10 cellular contexts compared by ENCODE assay signal in genomic region chr14:104797112-104798044, GRCh38. TPM values are rescaled to one million over a fixed set of nuclear protein-coding genes. Genes with fewer than 3 reads are reported as not detected.
DNase-seq lines count a peak whose midpoint lies in the region; ATAC-seq and TF ChIP-seq lines count a peak whose summit lies in the region.
"Had no signal": no experiment of that assay in that cellular context is flagged by ENCODE, and none has a peak within 500 bp of the region (broad histone marks: within the 10 kb centered on the region; RNA-seq: fewer than 3 reads in every experiment).

No MANE protein-coding gene starts in this region.

- no peaks in the 10 kb centered on the region for H3K9me3 Mint-ChIP-seq in CD4-positive, alpha-beta T cell
- no peaks in the 10 kb centered on the region for H3K9me3 Mint-ChIP-seq in nephron progenitor cell

- CTCF ChIA-PET in CD4-positive, alpha-beta T cell (lab: Charles Lee) = interaction anchor here (1.1 kb wide), 1 partner anchor 45 kb away, joined by 4 read pairs; the partner anchor contains the start of gene SIVA1

- H3K4me1 Mint-ChIP-seq in CD4-positive, alpha-beta T cell (ENCODE audit: low read depth) = peaks cover 54% of the 10 kb centered on the region
- H3K4me1 Mint-ChIP-seq in nephron progenitor cell = peaks cover 67% of the 10 kb centered on the region

- H3K36me3 Mint-ChIP-seq in CD4-positive, alpha-beta T cell (ENCODE audit: low read depth) = peaks cover 6% of the 10 kb centered on the region
- no peaks in the 10 kb centered on the region for H3K36me3 Mint-ChIP-seq in nephron progenitor cell (ENCODE audit: low read depth)

- H3K27me3 ChIP-seq in CD4-positive, alpha-beta T cell (ENCODE audit: control insufficient read depth, insufficient read depth, low read length) = no peaks in the 10 kb centered on the region
- no peaks in the 10 kb centered on the region for H3K27me3 ChIP-seq in duodenal mucosa (ENCODE audit: control insufficient read depth in 1 of 2, insufficient read depth in 2 of 2, low read length in 2 of 2)

- H3K27ac Mint-ChIP-seq in CD4-positive, alpha-beta T cell = peak overlapping the region; percentile 82
- H3K27ac Mint-ChIP-seq in nephron progenitor cell = no peak overlapping the region

- DNase-seq in CD4-positive, alpha-beta T cell = no peak
- DNase-seq in M059J (ENCODE audit: low read depth) (peak; percentile 20), nephron progenitor cell (peak; percentile 65), NCI-H1417 (lab: John Stamatoyannopoulos, UW) (no peak), iPS-NIHi7 (ENCODE audit: extremely low spot score) (no peak)
- DNase-seq: effector CD4-positive, alpha-beta T cell; HCEC 1CT had no signal

- no peak overlapping the region for H3K4me3 ChIP-seq in duodenal mucosa (ENCODE audit: low read depth in 1 of 2, low read length in 2 of 2)

- H3K27ac ChIP-seq in CD4-positive, alpha-beta T cell (ENCODE audit: low read depth, low read length) = no peak overlapping the region
- H3K27ac ChIP-seq in duodenal mucosa (ENCODE audit: low read depth, low read length) = no peak overlapping the region

- peaks cover 61 to 64% of the 10 kb centered on the region in 2 donors for H3K4me1 ChIP-seq in duodenal mucosa (ENCODE audit: control insufficient read depth in 1 of 2, insufficient read depth in 2 of 2, low read length in 2 of 2)

- no peaks in the 10 kb centered on the region for H3K27me3 Mint-ChIP-seq in CD4-positive, alpha-beta T cell
- peaks cover 29% of the 10 kb centered on the region for H3K27me3 Mint-ChIP-seq in nephron progenitor cell (ENCODE audit: low read depth, poor library complexity)

- intact Hi-C loops in CD4-positive, alpha-beta T cell (cut with DNase I, micrococcal nuclease) = loop anchor here in 1 of 2 experiments (2.0 to 10.0 kb wide), 3 partner anchors 29 to 697 kb away; partner anchors contain the start of genes CEP170B and TEDC1

- H3K9me3 ChIP-seq in CD4-positive, alpha-beta T cell (ENCODE audit: control insufficient read depth, low read length) = no peaks in the 10 kb centered on the region
- H3K9me3 ChIP-seq in duodenal mucosa (ENCODE audit: control insufficient read depth in 1 of 2, low read length in 2 of 2) = no peaks in the 10 kb centered on the region

- peak overlapping the region; percentile 88 for H3K4me3 Mint-ChIP-seq in CD4-positive, alpha-beta T cell
- H3K4me3 Mint-ChIP-seq in nephron progenitor cell = peak overlapping the region; percentile 42

- POLR2A ChIA-PET in CD4-positive, alpha-beta T cell (lab: Charles Lee) = interaction anchor here (1.3 to 2.7 kb wide), 2 partner anchors 20 to 45 kb away, joined by 3 to 9 read pairs; partner anchors contain the start of gene SIVA1

- H3K36me3 ChIP-seq in duodenal mucosa (ENCODE audit: control insufficient read depth in 1 of 2, insufficient read depth in 2 of 2, low read length in 2 of 2) = no peaks in the 10 kb centered on the region

- ATAC-seq in CD4-positive, alpha-beta T cell (ENCODE audit: poor library complexity) = no peak
- ATAC-seq in GM21723 (IDR thresholded peaks at IDR 0.05; ENCODE audit: unreplicated experiment) (no peak), HG02759 (IDR thresholded peaks at IDR 0.05; ENCODE audit: unreplicated experiment) (no peak)

- H3K9ac ChIP-seq in duodenal mucosa (ENCODE audit: low read depth in 1 of 2, low read length in 2 of 2) = peak overlapping the region; percentile 3 to 8

- TF ChIP-seq CTCF in CD4-positive, alpha-beta T cell (IDR thresholded peaks at IDR 0.05) = no peak
- TF ChIP-seq CTCF in nephron progenitor cell (IDR thresholded peaks at IDR 0.05) = no peak

RNA-seq across cellular contexts. Expression of gene AKT1, which starts 1.8 kb away (rescaled TPM):
- 10 to 100 TPM; 58.8 to 66.5 TPM for total RNA-seq in CD4-positive, alpha-beta T cell
- total RNA-seq in M059J (2014; rRNA removed; shearing (Covaris generic)) = 81.6 and 134 TPM in 2 replicates

RNA-seq across cellular contexts. Expression of gene ZBTB42, which starts 3.5 kb away (rescaled TPM):
- 1 to 10 TPM; 2.9 to 3.0 TPM for total RNA-seq in CD4-positive, alpha-beta T cell
- total RNA-seq in M059J (2014; rRNA removed; shearing (Covaris generic)) = 3.3 and 4.1 TPM in 2 replicates

RNA-seq across cellular contexts. Expression of gene SIVA1, which starts 44.4 kb away (rescaled TPM):
- 100 to 1,000 TPM; 111 to 124 TPM for total RNA-seq in CD4-positive, alpha-beta T cell
- total RNA-seq in M059J (2014; rRNA removed; shearing (Covaris generic)) = 292 and 348 TPM in 2 replicates

Comparison
In these comparisons a context has a peak if more than half of its experiments do, and no peak if none do; other contexts are left out.
1. DNase-seq: peak in M059J (single experiment) and nephron progenitor cell (single experiment); none in CD4-positive, alpha-beta T cell (0 of 10), NCI-H1417 (0 of 3) and iPS-NIHi7 (single experiment).